ENCODE assay signal across 20 cellular contexts in genomic region chr3:43391621-43392020, GRCh38.
DNase-seq lines count a peak whose midpoint lies in the region; ATAC-seq, FAIRE-seq and TF ChIP-seq lines count a peak whose summit lies in the region.
"Had no signal": no experiment of that assay in that cellular context is flagged by ENCODE, and none has a peak within 500 bp of the region (broad histone marks: within the 10 kb centered on the region; RNA-seq: fewer than 3 reads in every experiment).

No MANE protein-coding gene starts in this region.

- TF ChIP-seq POLR2A in GM12892 (IDR thresholded peaks at IDR 0.05; ENCODE audit: low read depth, low read length), result no peak

- CTCF ChIA-PET in CD4-positive, alpha-beta T cell (lab: Charles Lee), result no interaction called here

- ATAC-seq in CD4-positive, alpha-beta T cell (ENCODE audit: poor library complexity), result no peak
- no peak for ATAC-seq in effector memory CD8-positive, alpha-beta T cell (replicated peaks)
- ATAC-seq: left cardiac atrium had no signal

- peaks cover 77% of the 10 kb centered on the region for H3K4me1 Mint-ChIP-seq in CD4-positive, alpha-beta T cell (ENCODE audit: low read depth)
- peaks cover 51 to 61% of the 10 kb centered on the region in 2 donors for H3K4me1 Mint-ChIP-seq in effector memory CD8-positive, alpha-beta T cell (ENCODE audit: low read depth in 2 of 2)
- peaks cover 22% of the 10 kb centered on the region for H3K4me1 Mint-ChIP-seq in endodermal cell

- WGBS in endodermal cell (ENCODE audit: insufficient coverage in 1 of 2, insufficient read length in 1 of 2), 2 experiments, result 40 to 50% methylated on average over 1 of the region's 1 CpG

- H3K36me3 Mint-ChIP-seq in CD4-positive, alpha-beta T cell (ENCODE audit: low read depth), result no peaks in the 10 kb centered on the region
- peaks cover 12% of the 10 kb centered on the region for H3K36me3 Mint-ChIP-seq in effector memory CD8-positive, alpha-beta T cell (ENCODE audit: insufficient read depth)
- peaks cover 3% of the 10 kb centered on the region for H3K36me3 Mint-ChIP-seq in endodermal cell (ENCODE audit: low read depth)

- H3K27ac Mint-ChIP-seq in CD4-positive, alpha-beta T cell, result peak overlapping the region; percentile 88
- peak overlapping the region; percentile 97 to 99 for H3K27ac Mint-ChIP-seq in effector memory CD8-positive, alpha-beta T cell
- H3K27ac Mint-ChIP-seq in endodermal cell, result no peak overlapping the region

- H3K36me3 ChIP-seq in neutrophil, result no peaks in the 10 kb centered on the region
- H3K36me3 ChIP-seq in ascending aorta, result no peaks in the 10 kb centered on the region
- H3K36me3 ChIP-seq in endodermal cell (ENCODE audit: control insufficient read depth, insufficient read depth, low read length), result peaks cover 3% of the 10 kb centered on the region
- H3K36me3 ChIP-seq: colonic mucosa, tibial nerve had no signal

- no peak for TF ChIP-seq CTCF in CD4-positive, alpha-beta T cell (IDR thresholded peaks at IDR 0.05)
- no peak for TF ChIP-seq CTCF in neutrophil (IDR thresholded peaks at IDR 0.05)
- TF ChIP-seq CTCF in ascending aorta (IDR thresholded peaks at IDR 0.05), result no peak
- TF ChIP-seq CTCF in endodermal cell (conservative IDR thresholded peaks at IDR 0.05), result no peak

- intact Hi-C loops in CD4-positive, alpha-beta T cell (cut with DNase I, micrococcal nuclease), result loop anchor here in 1 of 2 experiments (5.0 kb wide), 1 partner anchor 49 kb away; no protein-coding TSS in a partner anchor
- intact Hi-C loops in ascending aorta (cut with DNase I), result loop anchor here (5.0 kb wide), 1 partner anchor 104 kb away; the partner anchor contains the start of gene SNRK

- H3K4me3 ChIP-seq in neutrophil (ENCODE audit: low read depth in 1 of 2, low read length in 1 of 2) (no peak overlapping the region), ascending aorta (no peak overlapping the region), endodermal cell (ENCODE audit: low read length) (no peak overlapping the region)
- H3K4me3 ChIP-seq: colonic mucosa, tibial nerve had no signal

- no peaks in the 10 kb centered on the region for H3K27me3 Mint-ChIP-seq in CD4-positive, alpha-beta T cell
- H3K27me3 Mint-ChIP-seq in effector memory CD8-positive, alpha-beta T cell, result no peaks in the 10 kb centered on the region
- H3K27me3 Mint-ChIP-seq in endodermal cell (ENCODE audit: insufficient read depth), result no peaks in the 10 kb centered on the region

- DNase-seq in CD4-positive, alpha-beta T cell, result no peak
- DNase-seq in GM12892 (ENCODE audit: insufficient read length) (no peak), ascending aorta (ENCODE audit: low spot score in 2 of 2) (no peak), endodermal cell (no peak), NCI-H1930 (lab: John Stamatoyannopoulos, UW) (no peak)
- DNase-seq in effector memory CD8-positive, alpha-beta T cell, result no peak
- DNase-seq: activated CD4-positive, alpha-beta T cell treated with anti-CD3 and anti-CD28 coated beads for 48 hours; activated naive CD4-positive, alpha-beta T cell treated with anti-CD3 and anti-CD28 coated beads, Interleukin-2, amount 50 U/mL, for 16 hours; AML-193; colonic mucosa; Kasumi-1; left cardiac atrium; NCI-H1092 treated with DMSO at 0.1 percent for 48 hours; NCI-H2081 treated with DMSO at 0.1 percent for 48 hours; NCI-H510A treated with DMSO at 0.1 percent for 48 hours; retina; RPMI8226 had no signal

- H3K9ac ChIP-seq in endodermal cell (ENCODE audit: extremely low read depth, low read length, poor library complexity, severe bottlenecking), result no peak overlapping the region

- H3K27me3 ChIP-seq in CD4-positive, alpha-beta T cell (ENCODE audit: control insufficient read depth, insufficient read depth, low read length), result no peaks in the 10 kb centered on the region
- H3K27me3 ChIP-seq in neutrophil (no peaks in the 10 kb centered on the region), ascending aorta (no peaks in the 10 kb centered on the region), endodermal cell (ENCODE audit: control insufficient read depth, insufficient read depth, low read length, poor library complexity, severe bottlenecking) (no peaks in the 10 kb centered on the region)
- H3K27me3 ChIP-seq: colonic mucosa, tibial nerve had no signal

- POLR2A ChIA-PET in CD4-positive, alpha-beta T cell (lab: Charles Lee), result interaction anchor here (1.0 kb wide), 2 partner anchors 45 to 236 kb away, joined by 3 read pairs; no protein-coding TSS in a partner anchor

- H3K27ac ChIP-seq in CD4-positive, alpha-beta T cell (ENCODE audit: low read depth, low read length), result no peak overlapping the region
- H3K27ac ChIP-seq in neutrophil (peak overlapping the region; percentile 99), ascending aorta (no peak overlapping the region), endodermal cell (ENCODE audit: low read depth, low read length) (no peak overlapping the region)
- H3K27ac ChIP-seq: colonic mucosa had no signal

- H3K9me3 Mint-ChIP-seq in CD4-positive, alpha-beta T cell, result peaks cover 3% of the 10 kb centered on the region
- H3K9me3 Mint-ChIP-seq in effector memory CD8-positive, alpha-beta T cell, result peaks cover 0 to 2% of the 10 kb centered on the region in 2 donors
- no peaks in the 10 kb centered on the region for H3K9me3 Mint-ChIP-seq in endodermal cell

- H3K4me3 Mint-ChIP-seq in CD4-positive, alpha-beta T cell, result no peak overlapping the region
- H3K4me3 Mint-ChIP-seq in effector memory CD8-positive, alpha-beta T cell, result no peak overlapping the region
- no peak overlapping the region for H3K4me3 Mint-ChIP-seq in endodermal cell

- FAIRE-seq in GM12892 (lab: Jason Lieb, UNC), result peak; percentile 27
- FAIRE-seq: HTR-8/SVneo had no signal

- H3K4me1 ChIP-seq in neutrophil (ENCODE audit: control insufficient read depth in 1 of 2, insufficient read depth in 1 of 2, low read depth in 1 of 2, low read length in 1 of 2) (peaks cover 50 to 59% of the 10 kb centered on the region in 2 experiments), ascending aorta (no peaks in the 10 kb centered on the region), endodermal cell (ENCODE audit: control insufficient read depth, insufficient read depth, low read length) (no peaks in the 10 kb centered on the region)
- H3K4me1 ChIP-seq: colonic mucosa had no signal

- H3K9me3 ChIP-seq in CD4-positive, alpha-beta T cell (ENCODE audit: control insufficient read depth, low read length), result no peaks in the 10 kb centered on the region
- H3K9me3 ChIP-seq in neutrophil (no peaks in the 10 kb centered on the region), ascending aorta (no peaks in the 10 kb centered on the region), endodermal cell (ENCODE audit: control insufficient read depth, low read length) (no peaks in the 10 kb centered on the region)
- H3K9me3 ChIP-seq: colonic mucosa, tibial nerve had no signal
